In the genomic region with DNA sequence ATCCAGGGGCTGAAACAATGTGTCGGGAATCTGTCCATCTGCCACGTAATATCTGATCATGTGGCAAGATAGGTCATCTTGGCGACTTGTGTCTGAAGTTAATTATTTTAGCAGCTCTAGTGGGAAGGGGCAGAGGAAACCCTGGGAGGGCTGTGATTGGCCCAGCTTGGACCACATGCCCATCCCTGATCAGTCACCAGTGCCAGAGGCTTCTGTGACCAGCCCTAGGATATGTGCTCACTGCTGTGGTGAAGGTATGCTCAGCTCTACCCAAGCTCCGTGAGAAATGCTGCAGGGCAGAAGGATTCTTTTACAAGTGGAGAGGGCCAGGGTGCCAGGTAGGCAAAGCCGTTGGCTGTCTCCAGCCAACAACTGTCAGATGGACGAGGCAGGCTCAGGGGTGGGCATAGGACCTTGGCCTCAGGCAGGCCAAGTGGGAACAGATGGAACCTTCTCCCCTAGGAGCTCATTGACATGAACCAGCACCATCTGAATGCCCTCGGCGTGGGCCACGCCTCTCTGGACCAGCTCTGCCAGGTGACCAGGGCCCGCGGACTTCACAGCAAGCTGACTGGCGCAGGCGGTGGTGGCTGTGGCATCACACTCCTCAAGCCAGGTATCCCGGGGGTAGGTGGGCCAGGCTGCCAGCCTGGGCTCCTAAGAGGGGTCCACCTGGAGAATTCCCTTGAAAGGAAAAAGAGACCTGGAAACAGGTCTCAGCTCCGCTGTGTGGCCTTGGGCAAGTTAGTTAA, we compare ENCODE assay signal across 1 cellular context.
TF ChIP-seq lines count a peak whose summit lies in the region.

No MANE protein-coding gene starts in this region.

TF ChIP-seq in GM12878, 131 proteins besides CTCF, POLR2A, EP300 and RAD21:
- TF ChIP-seq CHD4 (IDR thresholded peaks at IDR 0.05) (no peak), USF1 (IDR thresholded peaks at IDR 0.05; ENCODE audit: borderline replicate concordance, extremely low read length, insufficient read depth, low read depth, low read length) (peak; percentile 32)
